In genomic region chr17:19247423-19247822, GRCh38 we compare ENCODE assay signal across 13 cellular contexts. TPM values are rescaled to one million over a fixed set of nuclear protein-coding genes. Genes with fewer than 3 reads are reported as not detected.
DNase-seq lines count a peak whose midpoint lies in the region; ATAC-seq, FAIRE-seq and TF ChIP-seq lines count a peak whose summit lies in the region.
"Had no signal": no experiment of that assay in that cellular context is flagged by ENCODE, and none has a peak within 500 bp of the region (broad histone marks: within the 10 kb centered on the region; RNA-seq: fewer than 3 reads in every experiment).

No MANE protein-coding gene starts in this region.

- H3K4me1 ChIP-seq in heart left ventricle = peaks cover under 1 to 97% (median 59%) of the 10 kb centered on the region in 12 donors
- H3K4me1 ChIP-seq in H1 (replicated peaks in 1 of 4; ENCODE audit: control insufficient read depth in 3 of 4, insufficient read depth in 4 of 4, low read length in 3 of 4) = peaks cover 2 to 5% (median 2%) of the 10 kb centered on the region in 4 experiments; a peak in 3 of 7 replicates
- H3K4me1 ChIP-seq in muscle layer of colon (ENCODE audit: insufficient read depth, low read length) = peaks cover 47% of the 10 kb centered on the region
- H3K4me1 ChIP-seq in vagina = peaks cover 90% of the 10 kb centered on the region

- H2AK5ac ChIP-seq in H1 (ENCODE audit: low read depth, low read length) = peak overlapping the region; percentile 90; the same call in 1 of the 2 replicates

- H3K9ac ChIP-seq in H1 (replicated peaks in 1 of 4; ENCODE audit: extremely low read depth in 1 of 4, low read depth in 3 of 4, low read length in 3 of 4) (no peak overlapping the region), muscle layer of colon (ENCODE audit: low read length) (no peak overlapping the region)

- H3K56ac ChIP-seq in H1 (replicated peaks; ENCODE audit: insufficient read length, low read depth, low read length) = no peak overlapping the region

- H2AFZ ChIP-seq in H1 (ENCODE audit: low read length) = no peak overlapping the region

- intact Hi-C loops in heart left ventricle (cut with DNase I) = no loop called here
- intact Hi-C loops in left cardiac atrium (cut with DNase I) = no loop called here
- intact Hi-C loops in vagina (cut with DNase I) = no loop called here

- POLR2A ChIA-PET in H1 (lab: Charles Lee; ENCODE audit: partially characterized antibody) = interaction anchor here (0.8 to 2.4 kb wide), 5 partner anchors 9 to 99 kb away, joined by 3 to 7 read pairs (median 3); no protein-coding TSS in a partner anchor

- no peak overlapping the region for H3K23ac ChIP-seq in H1 (ENCODE audit: insufficient read length)

- TF ChIP-seq EP300 in H1 (IDR thresholded peaks at IDR 0.05; ENCODE audit: borderline replicate concordance in 1 of 2, low read depth in 2 of 2, low read length in 2 of 2) = no peak

- H2BK5ac ChIP-seq in H1 (ENCODE audit: low read depth, low read length) = no peak overlapping the region

- H3K36me3 ChIP-seq in heart left ventricle (no peaks in the 10 kb centered on the region), H1 (ENCODE audit: control insufficient read depth in 2 of 4, insufficient read depth in 4 of 4, low read length in 3 of 4) (no peaks in the 10 kb centered on the region), muscle layer of colon (ENCODE audit: insufficient read depth, low read length) (no peaks in the 10 kb centered on the region), vagina (no peaks in the 10 kb centered on the region)
- H3K36me3 ChIP-seq: upper lobe of right lung had no signal

- no peak overlapping the region for H4K5ac ChIP-seq in H1 (ENCODE audit: insufficient read length, low read depth, low read length)

- no peak overlapping the region for H4K91ac ChIP-seq in H1 (replicated peaks; ENCODE audit: insufficient read length, low read length)

- no peak overlapping the region for H2BK12ac ChIP-seq in H1 (ENCODE audit: low read depth, low read length)

- WGBS in heart left ventricle, 4 donors = 53 to 61% (median 59%) methylated on average over 3 of the region's 3 CpGs
- 75% methylated on average over 3 of the region's 3 CpGs; no CpG with 5 or more reads in 1 of the 2 experiments for WGBS in H1 (ENCODE audit: extremely low coverage in 1 of 2, insufficient coverage in 1 of 2, insufficient read length in 1 of 2, insufficient replicate concordance in 2 of 2, low coverage in 1 of 2, low lambda C conversion rate in 2 of 2, missing lambda C conversion rate in 1 of 2), 2 experiments

- no peak overlapping the region for H2BK15ac ChIP-seq in H1 (ENCODE audit: low read length)

- ATAC-seq in heart left ventricle (no peak), left cardiac atrium (no peak)
- no peak for ATAC-seq in activated naive CD4-positive, alpha-beta T cell treated with anti-CD3 and anti-CD28 coated beads, Interleukin-2, amount 50 U/mL, for 72 hours
- ATAC-seq: activated T-helper 17 cell treated with anti-CD3 and anti-CD28 coated beads, Interleukin-2, amount 50 U/mL, for 72 hours; upper lobe of right lung had no signal

- no peak overlapping the region for H2BK120ac ChIP-seq in H1 (replicated peaks; ENCODE audit: low read depth, low read length)

- H3K4me3 ChIP-seq in heart left ventricle (no peak overlapping the region), H1 (ENCODE audit: extremely low read depth in 1 of 4, insufficient read depth in 2 of 4, low read depth in 3 of 4, low read length in 4 of 4) (no peak overlapping the region), muscle layer of colon (ENCODE audit: low read depth in 1 of 2, low read length in 2 of 2) (no peak overlapping the region), vagina (no peak overlapping the region)
- H3K4me3 ChIP-seq: upper lobe of right lung had no signal

- no peak overlapping the region for H2BK20ac ChIP-seq in H1 (ENCODE audit: low read length)

- H3K27ac Mint-ChIP-seq in activated naive CD4-positive, alpha-beta T cell treated with anti-CD3 and anti-CD28 coated beads, Interleukin-2, amount 50 U/mL, for 72 hours = no peak overlapping the region
- H3K27ac Mint-ChIP-seq: activated T-helper 17 cell treated with anti-CD3 and anti-CD28 coated beads, Interleukin-2, amount 50 U/mL, for 72 hours had no signal

- H3K79me2 ChIP-seq in H1 (ENCODE audit: control insufficient read depth in 1 of 2, insufficient read depth in 2 of 2, low read length in 2 of 2) = peaks cover 12 to 85% of the 10 kb centered on the region in 2 experiments

- peaks cover 4 to 25% of the 10 kb centered on the region in 2 experiments for H4K20me1 ChIP-seq in H1 (replicated peaks in 1 of 2; ENCODE audit: control insufficient read depth in 1 of 2, insufficient read depth in 2 of 2, low read length in 2 of 2)

- TF ChIP-seq POLR2A in heart left ventricle (IDR thresholded peaks at IDR 0.05) (no peak), H1 (IDR thresholded peaks at IDR 0.05; ENCODE audit: control extremely low read depth in 1 of 2, low read depth in 2 of 2, low read length in 2 of 2) (no peak), vagina (IDR thresholded peaks at IDR 0.05) (no peak)

- H3K27ac ChIP-seq in heart left ventricle (peak overlapping the region in 10 of 12 donors; percentile 57 to 92 (median 80)), H1 (ENCODE audit: low read depth, low read length) (no peak overlapping the region), muscle layer of colon (ENCODE audit: low read depth, low read length) (peak overlapping the region; percentile 8), vagina (peak overlapping the region; percentile 84)
- H3K27ac ChIP-seq: upper lobe of right lung had no signal

- H3K9me3 ChIP-seq in heart left ventricle (no peaks in the 10 kb centered on the region), H1 (ENCODE audit: insufficient read depth in 2 of 2, low read depth in 1 of 2, low read length in 1 of 2) (no peaks in the 10 kb centered on the region), muscle layer of colon (ENCODE audit: low read length) (no peaks in the 10 kb centered on the region), vagina (no peaks in the 10 kb centered on the region)
- H3K9me3 ChIP-seq: upper lobe of right lung had no signal

- peaks cover 26% of the 10 kb centered on the region for H3K79me1 ChIP-seq in H1 (ENCODE audit: low read depth, low read length)

- CTCF ChIA-PET in H1 (lab: Charles Lee; ENCODE audit: partially characterized antibody) = interaction anchor here (0.7 to 2.9 kb wide), 7 partner anchors 11 to 115 kb away, joined by 3 to 12 read pairs (median 4); partner anchors contain the start of gene B9D1

- no peak for TF ChIP-seq RAD21 in H1 (IDR thresholded peaks at IDR 0.05 in 1 of 2, conservative IDR thresholded peaks at IDR 0.05 in 1 of 2; ENCODE audit: low read depth in 2 of 2, low read length in 2 of 2)

- H3K27me3 ChIP-seq in heart left ventricle = no peaks in the 10 kb centered on the region
- H3K27me3 ChIP-seq in H1 (replicated peaks in 1 of 4; ENCODE audit: control insufficient read depth in 3 of 4, extremely low read depth in 1 of 4, insufficient read depth in 3 of 4, low read length in 3 of 4) = no peaks in the 10 kb centered on the region
- H3K27me3 ChIP-seq in muscle layer of colon (ENCODE audit: control insufficient read depth in 1 of 2, insufficient read depth in 2 of 2, low read length in 2 of 2) = no peaks in the 10 kb centered on the region
- H3K27me3 ChIP-seq in vagina = no peaks in the 10 kb centered on the region
- H3K27me3 ChIP-seq: upper lobe of right lung had no signal

- H3K4me2 ChIP-seq in H1 (ENCODE audit: insufficient read depth in 1 of 2, low read depth in 2 of 2, low read length in 2 of 2) = no peak overlapping the region

- FAIRE-seq in H1 (lab: Jason Lieb, UNC) = no peak

- no peak overlapping the region for H4K8ac ChIP-seq in H1 (ENCODE audit: extremely low read depth, insufficient read depth, low read length)

- H3K23me2 ChIP-seq in H1 (ENCODE audit: low read depth, low read length) = no peaks in the 10 kb centered on the region; the same call in 1 of the 2 replicates

- H3K36me3 Mint-ChIP-seq in activated naive CD4-positive, alpha-beta T cell treated with anti-CD3 and anti-CD28 coated beads, Interleukin-2, amount 50 U/mL, for 72 hours = no peaks in the 10 kb centered on the region

- TF ChIP-seq CTCF in heart left ventricle (IDR thresholded peaks at IDR 0.05) = no peak
- TF ChIP-seq CTCF in H1 (IDR thresholded peaks at IDR 0.05; ENCODE audit: control extremely low read depth in 1 of 3, insufficient read depth in 1 of 3, low read depth in 1 of 3, low read length in 3 of 3) = no peak
- no peak for TF ChIP-seq CTCF in vagina (IDR thresholded peaks at IDR 0.05)

- no peaks in the 10 kb centered on the region for H3K9me3 Mint-ChIP-seq in activated naive CD4-positive, alpha-beta T cell treated with anti-CD3 and anti-CD28 coated beads, Interleukin-2, amount 50 U/mL, for 72 hours
- H3K9me3 Mint-ChIP-seq: activated T-helper 17 cell treated with anti-CD3 and anti-CD28 coated beads, Interleukin-2, amount 50 U/mL, for 72 hours; naive B cell had no signal

- H3K14ac ChIP-seq in H1 (ENCODE audit: insufficient read length) = no peak overlapping the region

- DNase-seq in heart left ventricle (peak in 1 of 5 donors; percentile 14), left cardiac atrium (no peak), H1 (ENCODE audit: low read depth in 1 of 2, low spot score in 2 of 2) (no peak), vagina (ENCODE audit: extremely low spot score in 2 of 2) (no peak), NAMALWA (ENCODE audit: low spot score) (no peak), kidney glomerular epithelial cell (lab: John Stamatoyannopoulos, UW) (no peak)
- DNase-seq in activated naive CD4-positive, alpha-beta T cell treated with anti-CD3 and anti-CD28 coated beads, Interleukin-2, amount 50 U/mL, for 72 hours (ENCODE audit: low spot score in 2 of 2) = no peak
- DNase-seq: activated CD4-positive, alpha-beta T cell treated with anti-CD3 and anti-CD28 coated beads, Interleukin-2, amount 50 U/mL, for 48 hours; DND-41; naive B cell; upper lobe of right lung had no signal

- no peak overlapping the region for H3K4ac ChIP-seq in H1 (replicated peaks; ENCODE audit: insufficient read length, low read depth, low read length)

- H3K18ac ChIP-seq in H1 (ENCODE audit: extremely low read depth, low read length) = no peak overlapping the region

RNA-seq across cellular contexts. Expression of gene EPN2, which starts 10.3 kb away (rescaled TPM):
- total RNA-seq in heart left ventricle (100 to 1,000 TPM in 1 of 9 donors, 10 to 100 TPM in 8; 43.9 to 114 (median 73.9) TPM), left cardiac atrium (10 to 100 TPM; 74.1 to 82.2 TPM), vagina (65.6 TPM)
- polyA plus RNA-seq in heart left ventricle (10 to 100 TPM; 26.4 to 37.9 TPM), H1 (2011; rRNA removed) (28.7 and 39.3 TPM in 2 replicates)
- 40.8 and 55.8 TPM in 2 replicates for total RNA-seq in H1 (2021; fragmentation: NEBNext Ultra II Directional; extraction: Animal tissue kit (Norgen Biotek cat#: 25700))
- 33.0 TPM for polyA plus RNA-seq in H1 (2011; cell fraction: cytosol; rRNA removed)
- polyA plus RNA-seq in H1 (2011; cell fraction: nucleus; rRNA removed) = 90.8 TPM
- 33.3 to 40.6 TPM (median 36.7 TPM) in 4 replicates for polyA plus RNA-seq in H1 (2012, experiment 1 of 2)
- 12.2 TPM for polyA plus RNA-seq in H1 (2012, experiment 2 of 2)
- polyA plus RNA-seq in H1 (2013, experiment 1 of 2) = 35.2 TPM
- 32.9 TPM for polyA plus RNA-seq in H1 (2013, experiment 2 of 2)
- 61.5 and 78.1 TPM in 2 replicates for polyA minus RNA-seq in H1 (2011; rRNA and poly(A)+ RNA removed)
- polyA minus RNA-seq in H1 (2011; cell fraction: cytosol; rRNA and poly(A)+ RNA removed) = 30.4 TPM
- polyA minus RNA-seq in H1 (2011; cell fraction: nucleus; rRNA and poly(A)+ RNA removed) = 51.2 TPM
- total RNA-seq in activated naive CD4-positive, alpha-beta T cell treated with anti-CD3 and anti-CD28 coated beads, Interleukin-2, amount 50 U/mL, for 72 hours = 1 to 10 TPM; 2.6 to 9.7 TPM
